In genomic region chr10:120607710-120608703, GRCh38 we compare ENCODE assay signal across 12 cellular contexts.
A peak's percentile ranks its signal among the peaks of the same experiment; 100 is the strongest.
DNase-seq lines count a peak whose midpoint lies in the region; ATAC-seq, FAIRE-seq and TF ChIP-seq lines count a peak whose summit lies in the region.
"Had no signal": no experiment of that assay in that cellular context is flagged by ENCODE, and none has a peak within 500 bp of the region (broad histone marks: within the 10 kb centered on the region; RNA-seq: fewer than 3 reads in every experiment).

No MANE protein-coding gene starts in this region.

- no peaks in the 10 kb centered on the region for H3K4me1 ChIP-seq in pancreas

- no peaks in the 10 kb centered on the region for H3K9me3 ChIP-seq in pancreas

- peak; percentile 18 for DNase-seq in AG08395 (ENCODE audit: low spot score)
- DNase-seq in activated CD4-positive, alpha-beta T cell treated with anti-CD3 and anti-CD28 coated beads for 48 hours = no peak
- no peak for DNase-seq in anterior cingulate cortex (lab: John Stamatoyannopoulos, UW)
- DNase-seq in dermis blood vessel endothelial cell = no peak
- no peak for DNase-seq in pancreas
- DNase-seq: activated B cell treated with CpG ODN at 0.5 μM for 24 hours, activated gamma-delta T cell treated with Interleukin-2 at 50 U/mL for 16 hours, GDM1 had no signal

- H3K36me3 ChIP-seq in pancreas = no peaks in the 10 kb centered on the region

- no peak for FAIRE-seq in pancreas (lab: Jason Lieb, UNC)

- H3K27me3 ChIP-seq in pancreas = peaks cover 0 to 6% (median 0%) of the 10 kb centered on the region in 4 donors

- H3K27ac ChIP-seq in pancreas = no peak overlapping the region
- H3K27ac ChIP-seq: skin epidermis had no signal

- WGBS in pancreas, 2 donors = 62 to 68% methylated on average over 5 of the region's 5 CpGs

- H3K4me3 ChIP-seq in pancreas = no peak overlapping the region
- H3K4me3 ChIP-seq: skin epidermis had no signal

- intact Hi-C loops in pancreas (cut with DNase I) = no loop called here

- no peak for TF ChIP-seq CTCF in pancreas (IDR thresholded peaks at IDR 0.05)

- peak; percentile 58 for ATAC-seq in GM19455 (IDR thresholded peaks at IDR 0.05; ENCODE audit: unreplicated experiment)
- peak; percentile 36 for ATAC-seq in HG03064 (IDR thresholded peaks at IDR 0.05; ENCODE audit: low read depth, unreplicated experiment)
- ATAC-seq in SK-N-SH treated with all-trans-retinoic acid at 6 μM for 48 hours = peak; percentile 51; the same call in 2 of the 3 replicates
- ATAC-seq in pancreas = no peak

TF ChIP-seq in SK-N-SH treated with all-trans-retinoic acid at 6 μM for 48 hours, 23 proteins besides CTCF, POLR2A, EP300 and RAD21:
- TF ChIP-seq, protein P1, sequence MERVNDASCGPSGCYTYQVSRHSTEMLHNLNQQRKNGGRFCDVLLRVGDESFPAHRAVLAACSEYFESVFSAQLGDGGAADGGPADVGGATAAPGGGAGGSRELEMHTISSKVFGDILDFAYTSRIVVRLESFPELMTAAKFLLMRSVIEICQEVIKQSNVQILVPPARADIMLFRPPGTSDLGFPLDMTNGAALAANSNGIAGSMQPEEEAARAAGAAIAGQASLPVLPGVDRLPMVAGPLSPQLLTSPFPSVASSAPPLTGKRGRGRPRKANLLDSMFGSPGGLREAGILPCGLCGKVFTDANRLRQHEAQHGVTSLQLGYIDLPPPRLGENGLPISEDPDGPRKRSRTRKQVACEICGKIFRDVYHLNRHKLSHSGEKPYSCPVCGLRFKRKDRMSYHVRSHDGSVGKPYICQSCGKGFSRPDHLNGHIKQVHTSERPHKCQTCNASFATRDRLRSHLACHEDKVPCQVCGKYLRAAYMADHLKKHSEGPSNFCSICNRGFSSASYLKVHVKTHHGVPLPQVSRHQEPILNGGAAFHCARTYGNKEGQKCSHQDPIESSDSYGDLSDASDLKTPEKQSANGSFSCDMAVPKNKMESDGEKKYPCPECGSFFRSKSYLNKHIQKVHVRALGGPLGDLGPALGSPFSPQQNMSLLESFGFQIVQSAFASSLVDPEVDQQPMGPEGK (CRISPR knock-in tag; IDR thresholded peaks at IDR 0.05; ENCODE audit: borderline replicate concordance) = no peak
- TF ChIP-seq ARNTL (CRISPR knock-in tag; IDR thresholded peaks at IDR 0.05; ENCODE audit: borderline replicate concordance, low read depth) = no peak
- TF ChIP-seq TSHZ2 (CRISPR knock-in tag; IDR thresholded peaks at IDR 0.05) = no peak
- no peak for TF ChIP-seq ISL1 (CRISPR knock-in tag; IDR thresholded peaks at IDR 0.05)
- no peak for TF ChIP-seq ZC3H10 (CRISPR knock-in tag; IDR thresholded peaks at IDR 0.05)
- TF ChIP-seq TOX (CRISPR knock-in tag; IDR thresholded peaks at IDR 0.05; ENCODE audit: borderline replicate concordance) = no peak
- TF ChIP-seq RARB (CRISPR knock-in tag; IDR thresholded peaks at IDR 0.05) = no peak
- no peak for TF ChIP-seq SNAI2 (CRISPR knock-in tag; IDR thresholded peaks at IDR 0.05)
- TF ChIP-seq ZNF8 (CRISPR knock-in tag; IDR thresholded peaks at IDR 0.05) = no peak
- TF ChIP-seq ZFP3 (CRISPR knock-in tag; IDR thresholded peaks at IDR 0.05) = no peak
- no peak for TF ChIP-seq POU6F1 (CRISPR knock-in tag; IDR thresholded peaks at IDR 0.05; ENCODE audit: borderline replicate concordance, low read depth)
- TF ChIP-seq TCF4 (CRISPR knock-in tag; IDR thresholded peaks at IDR 0.05; ENCODE audit: borderline replicate concordance) = no peak
- TF ChIP-seq, protein P2, sequence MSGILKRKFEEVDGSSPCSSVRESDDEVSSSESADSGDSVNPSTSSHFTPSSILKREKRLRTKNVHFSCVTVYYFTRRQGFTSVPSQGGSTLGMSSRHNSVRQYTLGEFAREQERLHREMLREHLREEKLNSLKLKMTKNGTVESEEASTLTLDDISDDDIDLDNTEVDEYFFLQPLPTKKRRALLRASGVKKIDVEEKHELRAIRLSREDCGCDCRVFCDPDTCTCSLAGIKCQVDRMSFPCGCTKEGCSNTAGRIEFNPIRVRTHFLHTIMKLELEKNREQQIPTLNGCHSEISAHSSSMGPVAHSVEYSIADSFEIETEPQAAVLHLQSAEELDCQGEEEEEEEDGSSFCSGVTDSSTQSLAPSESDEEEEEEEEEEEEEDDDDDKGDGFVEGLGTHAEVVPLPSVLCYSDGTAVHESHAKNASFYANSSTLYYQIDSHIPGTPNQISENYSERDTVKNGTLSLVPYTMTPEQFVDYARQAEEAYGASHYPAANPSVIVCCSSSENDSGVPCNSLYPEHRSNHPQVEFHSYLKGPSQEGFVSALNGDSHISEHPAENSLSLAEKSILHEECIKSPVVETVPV (CRISPR knock-in tag; IDR thresholded peaks at IDR 0.05) = no peak

Comparison
In these comparisons a context has a peak if more than half of its experiments do, and no peak if none do; other contexts are left out.
1. ATAC-seq: peak in GM19455 (single experiment), HG03064 (single experiment) and SK-N-SH treated with all-trans-retinoic acid at 6 μM for 48 hours (single experiment); none in pancreas (0 of 4).